Comparison of ENCODE assay signal across 10 cellular contexts in the genomic region with DNA sequence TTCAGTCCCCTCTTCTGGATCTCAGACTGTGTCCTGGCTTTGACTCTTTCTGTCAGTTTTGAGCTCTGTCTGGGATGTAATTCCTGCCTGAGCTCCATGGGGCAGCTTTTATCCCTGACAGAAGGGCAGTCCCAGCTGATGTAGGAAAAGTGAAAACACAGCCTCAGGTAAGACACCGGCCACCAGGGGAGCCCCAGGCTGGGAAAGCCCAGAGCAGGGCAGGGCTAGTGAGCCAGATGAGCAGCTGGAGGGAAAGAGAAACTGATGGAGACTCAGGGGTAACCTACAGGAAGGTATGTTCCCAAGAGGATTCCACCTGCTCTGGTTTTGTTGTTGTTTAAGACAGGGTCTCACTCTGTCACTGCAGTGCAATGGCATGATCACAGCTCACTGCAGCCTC. TPM values are rescaled to one million over a fixed set of nuclear protein-coding genes. Genes with fewer than 3 reads are reported as not detected.
DNase-seq lines count a peak whose midpoint lies in the region; ATAC-seq and TF ChIP-seq lines count a peak whose summit lies in the region.
"Not testable (repeated sequence)": the region's sequence is repeated elsewhere in the genome, so short reads cannot be mapped to it uniquely, and the experiment has no call there.
"Had no signal": no experiment of that assay in that cellular context is flagged by ENCODE, and none has a peak within 500 bp of the region (broad histone marks: within the 10 kb centered on the region; RNA-seq: fewer than 3 reads in every experiment).

No MANE protein-coding gene starts in this region.

- WGBS in endodermal cell (ENCODE audit: insufficient coverage in 1 of 2, insufficient read length in 1 of 2), 2 experiments, result no CpG with 5 or more reads among the region's 1 CpG

- not testable (repeated sequence) for H3K27me3 ChIP-seq in HCT116 (ENCODE audit: insufficient read depth, low read length)
- H3K27me3 ChIP-seq in endodermal cell (ENCODE audit: control insufficient read depth, insufficient read depth, low read length, poor library complexity, severe bottlenecking), result peaks cover 42% of the 10 kb centered on the region

- CTCF ChIA-PET in HCT116 (lab: Charles Lee); T-cell (lab: Charles Lee): not testable (repeated sequence)

- not testable (repeated sequence) for H2AFZ ChIP-seq in HCT116 (ENCODE audit: low read depth, low read length, poor library complexity, severe bottlenecking)

- not testable (repeated sequence) for H3K9me3 Mint-ChIP-seq in T-cell; activated naive CD4-positive, alpha-beta T cell treated with anti-CD3 and anti-CD28 coated beads, Interleukin-2, amount 50 U/mL, for 72 hours; endodermal cell

- H3K9me2 ChIP-seq in HCT116 (ENCODE audit: insufficient read depth), result not testable (repeated sequence)

- TF ChIP-seq RAD21 in HCT116 (IDR thresholded peaks at IDR 0.05; ENCODE audit: low read depth), result not testable (repeated sequence)

- H3K4me3 Mint-ChIP-seq in T-cell, endodermal cell: not testable (repeated sequence)

- not testable (repeated sequence) for H3K4me3 ChIP-seq in HCT116 (replicated peaks in 1 of 2; ENCODE audit: low read depth in 1 of 2, low read length in 2 of 2); endodermal cell (ENCODE audit: low read length); mucosa of descending colon

- H3K79me2 ChIP-seq in HCT116 (ENCODE audit: insufficient read depth, low read length), result not testable (repeated sequence)

- H3K4me2 ChIP-seq in HCT116 (ENCODE audit: low read length), result not testable (repeated sequence)

- not testable (repeated sequence) for H3K27ac Mint-ChIP-seq in T-cell; activated naive CD4-positive, alpha-beta T cell treated with anti-CD3 and anti-CD28 coated beads, Interleukin-2, amount 50 U/mL, for 72 hours; endodermal cell

- DNase-seq in HCT116 (ENCODE audit: low read depth, low spot score); T-cell; activated naive CD4-positive, alpha-beta T cell treated with anti-CD3 and anti-CD28 coated beads, Interleukin-2, amount 50 U/mL, for 72 hours (ENCODE audit: low spot score in 2 of 2); endodermal cell; mucosa of descending colon: not testable (repeated sequence)

- H4K20me1 ChIP-seq in HCT116 (ENCODE audit: insufficient read depth), result not testable (repeated sequence)

- not testable (repeated sequence) for H3K36me3 ChIP-seq in HCT116 (ENCODE audit: control insufficient read depth in 1 of 2, insufficient read depth in 2 of 2, low read length in 2 of 2); endodermal cell (ENCODE audit: control insufficient read depth, insufficient read depth, low read length); mucosa of descending colon (ENCODE audit: low read depth)

- not testable (repeated sequence) for H3K36me3 Mint-ChIP-seq in T-cell; activated naive CD4-positive, alpha-beta T cell treated with anti-CD3 and anti-CD28 coated beads, Interleukin-2, amount 50 U/mL, for 72 hours; endodermal cell (ENCODE audit: low read depth)

- H3K4me1 ChIP-seq in HCT116 (ENCODE audit: control insufficient read depth in 1 of 2, insufficient read depth in 2 of 2, low read length in 2 of 2); endodermal cell (ENCODE audit: control insufficient read depth, insufficient read depth, low read length); mucosa of descending colon (ENCODE audit: low read depth): not testable (repeated sequence)

- RAD21 ChIA-PET in HCT116 (lab: Charles Lee; ENCODE audit: low non-redundant PET in 1 of 2, low total read pairs in 2 of 2, uncharacterized antibody in 2 of 2, unreplicated experiment in 2 of 2), result not testable (repeated sequence)

- not testable (repeated sequence) for TF ChIP-seq CTCF in HCT116 (IDR thresholded peaks at IDR 0.05 in 2 of 3, conservative IDR thresholded peaks at IDR 0.05 in 1 of 3; ENCODE audit: borderline replicate concordance in 1 of 3, insufficient read depth in 1 of 3, low read depth in 2 of 3, low read length in 2 of 3); mucosa of descending colon (IDR thresholded peaks at IDR 0.05)
- TF ChIP-seq CTCF in endodermal cell (conservative IDR thresholded peaks at IDR 0.05), result peak; percentile 27

- ATAC-seq in HCT116 (peak; percentile 97), T-cell (replicated peaks in 1 of 4) (peak in 3 of 4 experiments; percentile 45 to 62 (median 51)), mucosa of descending colon (peak; percentile 67)
- peak; percentile 47 to 80 for ATAC-seq in activated naive CD4-positive, alpha-beta T cell treated with anti-CD3 and anti-CD28 coated beads, Interleukin-2, amount 50 U/mL, for 72 hours

- TF ChIP-seq POLR2A in HCT116 (IDR thresholded peaks at IDR 0.05; ENCODE audit: borderline replicate concordance, extremely low read depth, insufficient read depth, insufficient read length), result not testable (repeated sequence)

- POLR2A ChIA-PET in HCT116 (lab: Charles Lee); T-cell (lab: Charles Lee): not testable (repeated sequence)

- intact Hi-C loops in HCT116 (cut with micrococcal nuclease); mucosa of descending colon (cut with DNase I, micrococcal nuclease): not testable (repeated sequence)

- not testable (repeated sequence) for H3K9me3 ChIP-seq in HCT116 (ENCODE audit: control insufficient read depth in 1 of 2, insufficient read depth in 1 of 2, low read depth in 1 of 2, low read length in 2 of 2); endodermal cell (ENCODE audit: control insufficient read depth, low read length); mucosa of descending colon

- H3K27ac ChIP-seq in HCT116 (ENCODE audit: low read depth, low read length); endodermal cell (ENCODE audit: low read depth, low read length): not testable (repeated sequence)

- not testable (repeated sequence) for H3K9ac ChIP-seq in HCT116 (ENCODE audit: low read length); endodermal cell (ENCODE audit: extremely low read depth, low read length, poor library complexity, severe bottlenecking)

- H3K27me3 Mint-ChIP-seq in T-cell, result not testable (repeated sequence)
- H3K27me3 Mint-ChIP-seq in endodermal cell (ENCODE audit: insufficient read depth), result peaks cover 69% of the 10 kb centered on the region

- not testable (repeated sequence) for BruUV-seq in HCT116 (replicated peaks; lab: Mats Ljungman, UMichigan)

- H3K4me1 Mint-ChIP-seq in T-cell, endodermal cell: not testable (repeated sequence)

RNA-seq across cellular contexts. Expression of a gene that starts 0.4 kb away (rescaled TPM):
- not detected for total RNA-seq in HCT116 (2021; ENCODE audit: unreplicated experiment)
- polyA plus RNA-seq in HCT116 (2012), result not detected in 2 replicates
- total RNA-seq in T-cell, result not detected
- under 1 TPM in 1 of 2 donors, not detected in 1; 0.60 TPM for total RNA-seq in activated naive CD4-positive, alpha-beta T cell treated with anti-CD3 and anti-CD28 coated beads, Interleukin-2, amount 50 U/mL, for 72 hours
- not detected for total RNA-seq in endodermal cell
- polyA plus RNA-seq in endodermal cell (2013, experiment 1 of 2), result not detected
- polyA plus RNA-seq in endodermal cell (2013, experiment 2 of 2), result not detected
- total RNA-seq in mucosa of descending colon, result not detected
- total RNA-seq: CD8-positive, alpha-beta memory T cell; H4; MCF 10A; SK-MEL-5 had no signal
- polyA plus RNA-seq: BJ; CD8-positive, alpha-beta memory T cell had no signal

RNA-seq across cellular contexts. Expression of a gene that starts 3.5 kb away (rescaled TPM):
- total RNA-seq in HCT116 (2021; ENCODE audit: unreplicated experiment) (not detected), T-cell (not detected), endodermal cell (not detected), mucosa of descending colon (not detected)
- polyA plus RNA-seq in HCT116 (2012), result 0.07 TPM in 1 of 2 replicates, not detected in the other
- total RNA-seq in activated naive CD4-positive, alpha-beta T cell treated with anti-CD3 and anti-CD28 coated beads, Interleukin-2, amount 50 U/mL, for 72 hours, result not detected
- not detected for polyA plus RNA-seq in endodermal cell (2013, experiment 1 of 2)
- not detected for polyA plus RNA-seq in endodermal cell (2013, experiment 2 of 2)
- total RNA-seq: H4, MCF 10A, SK-MEL-5 had no signal
- polyA plus RNA-seq: BJ; CD8-positive, alpha-beta memory T cell had no signal

RNA-seq across cellular contexts. Expression of a gene that starts 23.0 kb away (rescaled TPM):
- total RNA-seq in HCT116 (2021; ENCODE audit: unreplicated experiment), result not detected
- not detected in 2 replicates for polyA plus RNA-seq in HCT116 (2012)
- not detected for total RNA-seq in T-cell
- under 1 TPM in 1 of 2 donors, not detected in 1; 0.35 TPM for total RNA-seq in activated naive CD4-positive, alpha-beta T cell treated with anti-CD3 and anti-CD28 coated beads, Interleukin-2, amount 50 U/mL, for 72 hours
- total RNA-seq in endodermal cell, result not detected
- polyA plus RNA-seq in endodermal cell (2013, experiment 1 of 2), result not detected
- polyA plus RNA-seq in endodermal cell (2013, experiment 2 of 2), result not detected
- not detected for total RNA-seq in mucosa of descending colon
- total RNA-seq: CD8-positive, alpha-beta memory T cell; H4; MCF 10A; SK-MEL-5 had no signal
- polyA plus RNA-seq: BJ; CD8-positive, alpha-beta memory T cell had no signal

RNA-seq across cellular contexts. Expression of a gene that starts 41.1 kb away (rescaled TPM):
- not detected for total RNA-seq in HCT116 (2021; ENCODE audit: unreplicated experiment)
- polyA plus RNA-seq in HCT116 (2012), result not detected in 2 replicates
- total RNA-seq in T-cell, result 1 to 10 TPM in 2 of 5 donors, under 1 TPM in 1, not detected in 2; 0.82 to 1.7 (median 1.1) TPM
- not detected for total RNA-seq in activated naive CD4-positive, alpha-beta T cell treated with anti-CD3 and anti-CD28 coated beads, Interleukin-2, amount 50 U/mL, for 72 hours
- not detected for total RNA-seq in endodermal cell
- polyA plus RNA-seq in endodermal cell (2013, experiment 1 of 2), result not detected
- polyA plus RNA-seq in endodermal cell (2013, experiment 2 of 2), result not detected
- not detected for total RNA-seq in mucosa of descending colon
- total RNA-seq: CD8-positive, alpha-beta memory T cell; H4; MCF 10A; SK-MEL-5 had no signal
- polyA plus RNA-seq: BJ; CD8-positive, alpha-beta memory T cell had no signal

RNA-seq across cellular contexts. Expression of a gene that starts 48.4 kb away (rescaled TPM):
- total RNA-seq in HCT116 (2021; ENCODE audit: unreplicated experiment) (0.12 TPM), T-cell (under 1 TPM in 3 of 5 donors, not detected in 2; 0.23 to 0.46 (median 0.41) TPM), endodermal cell (under 1 TPM; 0.40 to 0.53 TPM), mucosa of descending colon (under 1 TPM in 1 of 3 donors, not detected in 2; 0.14 TPM)
- polyA plus RNA-seq in HCT116 (2012), result 0.04 TPM in 1 of 2 replicates, not detected in the other
- not detected for total RNA-seq in activated naive CD4-positive, alpha-beta T cell treated with anti-CD3 and anti-CD28 coated beads, Interleukin-2, amount 50 U/mL, for 72 hours
- polyA plus RNA-seq in endodermal cell (2013, experiment 1 of 2), result 0.71 TPM
- polyA plus RNA-seq in endodermal cell (2013, experiment 2 of 2), result 1.2 TPM
- total RNA-seq: CD8-positive, alpha-beta memory T cell; H4; MCF 10A had no signal
- polyA plus RNA-seq: CD8-positive, alpha-beta memory T cell had no signal
